Comparison of ENCODE assay signal across 8 cellular contexts in the genomic region with DNA sequence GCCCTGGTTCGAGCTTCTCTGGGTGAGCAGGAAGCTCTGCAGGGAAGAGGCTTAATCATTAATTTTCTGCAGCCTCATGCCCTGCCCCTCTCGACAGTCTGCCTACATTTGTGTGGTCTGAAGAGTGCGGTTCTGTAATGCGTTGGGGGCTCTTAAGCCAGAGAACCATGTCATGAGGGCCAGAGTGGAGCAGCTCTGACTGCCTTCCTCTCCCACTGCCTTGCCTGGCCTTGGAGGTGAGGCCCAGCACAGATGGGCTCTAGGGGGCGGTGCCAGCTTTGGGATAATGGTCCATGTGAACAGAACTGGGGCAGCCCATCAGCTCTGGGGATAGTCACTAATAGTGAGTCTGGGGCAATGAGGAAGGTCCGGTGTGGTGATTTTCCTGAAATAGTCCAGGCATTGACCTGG. TPM values are rescaled to one million over a fixed set of nuclear protein-coding genes. Genes with fewer than 3 reads are reported as not detected.
DNase-seq lines count a peak whose midpoint lies in the region; ATAC-seq and TF ChIP-seq lines count a peak whose summit lies in the region.

No MANE protein-coding gene starts in this region.

- intact Hi-C loops in left lung (cut with DNase I), result no loop called here

- peak; percentile 47 for ATAC-seq in left lung
- no peak for ATAC-seq in GM21528 (IDR thresholded peaks at IDR 0.05; ENCODE audit: low FRiP score, unreplicated experiment)
- no peak for ATAC-seq in GM18867 (IDR thresholded peaks at IDR 0.05; ENCODE audit: unreplicated experiment)

- in situ Hi-C loops in GM13977 (cut with MboI; ENCODE audit: low pct_unique_long_range_greater_than_20kb, low sequenced_read_pairs, unreplicated experiment), result no loop called here

- CTCF ChIA-PET in CD8-positive, alpha-beta memory T cell (lab: Charles Lee), result interaction anchor here (0.6 to 1.4 kb wide), 2 partner anchors 39 to 604 kb away, joined by 3 to 7 read pairs; no protein-coding TSS in a partner anchor

- H3K9me3 Mint-ChIP-seq in CD8-positive, alpha-beta memory T cell, result no peaks in the 10 kb centered on the region

- H3K4me3 ChIP-seq in CD8-positive, alpha-beta memory T cell (ENCODE audit: low read length), result no peak overlapping the region
- H3K4me3 ChIP-seq in left lung, result no peak overlapping the region

- no peaks in the 10 kb centered on the region for H3K9me3 ChIP-seq in CD8-positive, alpha-beta memory T cell (ENCODE audit: low read length)
- no peaks in the 10 kb centered on the region for H3K9me3 ChIP-seq in left lung

- H3K4me1 ChIP-seq in CD8-positive, alpha-beta memory T cell (ENCODE audit: insufficient read depth, low read length), result peaks cover 24% of the 10 kb centered on the region
- peaks cover 15 to 40% of the 10 kb centered on the region in 2 donors for H3K4me1 ChIP-seq in left lung

- POLR2A ChIA-PET in CD8-positive, alpha-beta memory T cell (lab: Charles Lee), result interaction anchor here (1.4 kb wide), 1 partner anchor 73 kb away, joined by 4 read pairs; a partner anchor contains a TSS

- peak overlapping the region in 1 of 8 donors; percentile 19 for H3K27ac Mint-ChIP-seq in CD8-positive, alpha-beta memory T cell

- peak overlapping the region in 6 of 7 donors; percentile 23 to 96 (median 76) for H3K4me3 Mint-ChIP-seq in CD8-positive, alpha-beta memory T cell

- H3K36me3 ChIP-seq in CD8-positive, alpha-beta memory T cell (ENCODE audit: insufficient read depth, low read length), result no peaks in the 10 kb centered on the region
- H3K36me3 ChIP-seq in left lung, result no peaks in the 10 kb centered on the region

- peaks cover 2 to 16% of the 10 kb centered on the region in 2 donors for H3K27me3 Mint-ChIP-seq in CD8-positive, alpha-beta memory T cell

- H3K27me3 ChIP-seq in CD8-positive, alpha-beta memory T cell (ENCODE audit: insufficient read depth, low read length, poor library complexity, severe bottlenecking), result peaks cover 25% of the 10 kb centered on the region
- peaks cover 32 to 77% of the 10 kb centered on the region in 2 donors for H3K27me3 ChIP-seq in left lung

- peaks cover 0 to 11% (median 0%) of the 10 kb centered on the region in 3 donors for H3K36me3 Mint-ChIP-seq in CD8-positive, alpha-beta memory T cell

- TF ChIP-seq CTCF in GM13977 (IDR thresholded peaks at IDR 0.05; ENCODE audit: extremely low read depth, insufficient read depth, missing control alignments), result peak; percentile 33
- no peak for TF ChIP-seq CTCF in left lung (IDR thresholded peaks at IDR 0.05)

- DNase-seq in CD8-positive, alpha-beta memory T cell, result no peak
- peak; percentile 25 for DNase-seq in GM13977 (ENCODE audit: low spot score)
- DNase-seq in activated T-cell treated with anti-CD3 and anti-CD28 coated beads, Interleukin-2, amount 50 U/mL, for 48 hours, result peak; percentile 38 to 44
- no peak for DNase-seq in left lung
- DNase-seq in NCI-H1092 (lab: John Stamatoyannopoulos, UW), result no peak
- DNase-seq in NCI-H187 (lab: John Stamatoyannopoulos, UW), result no peak

- H3K27ac ChIP-seq in CD8-positive, alpha-beta memory T cell (ENCODE audit: low read depth, low read length), result no peak overlapping the region
- no peak overlapping the region for H3K27ac ChIP-seq in left lung

- peaks cover 26 to 37% (median 34%) of the 10 kb centered on the region in 3 donors for H3K4me1 Mint-ChIP-seq in CD8-positive, alpha-beta memory T cell

RNA-seq across cellular contexts. Expression of a gene that starts 5.7 kb away (rescaled TPM):
- 1 to 10 TPM; 1.7 to 2.3 TPM for total RNA-seq in CD8-positive, alpha-beta memory T cell
- 2.3 TPM for polyA plus RNA-seq in CD8-positive, alpha-beta memory T cell
- 1 to 10 TPM; 1.6 to 2.0 TPM for total RNA-seq in left lung

Comparison
In these comparisons a context has a peak if more than half of its experiments do, and no peak if none do; other contexts are left out.
1. DNase-seq: peak in GM13977 (single experiment) and activated T-cell treated with anti-CD3 and anti-CD28 coated beads, Interleukin-2, amount 50 U/mL, for 48 hours (2 of 2); none in CD8-positive, alpha-beta memory T cell (0 of 5), left lung (0 of 2), NCI-H1092 (single experiment) and NCI-H187 (0 of 2).